ENCODE assay signal across 2 cellular contexts in genomic region chr1:38919075-38919474, GRCh38.
TF ChIP-seq lines count a peak whose summit lies in the region.

No MANE protein-coding gene starts in this region.

TF ChIP-seq in HCT116, 20 proteins besides CTCF, POLR2A, EP300 and RAD21 (continued from another document):
- TF ChIP-seq ATF3 (IDR thresholded peaks at IDR 0.05), result no peak
- TF ChIP-seq ZFX (IDR thresholded peaks at IDR 0.05), result no peak
- no peak for TF ChIP-seq ZBTB33 (IDR thresholded peaks at IDR 0.05; ENCODE audit: extremely low read depth, insufficient replicate concordance, low read length)

TF ChIP-seq in liver, 16 proteins besides CTCF, POLR2A, EP300 and RAD21 (continued from another document):
- TF ChIP-seq REST (IDR thresholded peaks at IDR 0.05), result no peak
- TF ChIP-seq EGR1 (IDR thresholded peaks at IDR 0.05; ENCODE audit: low read depth in 2 of 2), result no peak
- TF ChIP-seq JUND (IDR thresholded peaks at IDR 0.05), result no peak
- no peak for TF ChIP-seq TAF1 (conservative IDR thresholded peaks at IDR 0.05)
- no peak for TF ChIP-seq HNF4A (conservative IDR thresholded peaks at IDR 0.05)
- no peak for TF ChIP-seq NR2F2 (IDR thresholded peaks at IDR 0.05)
